ENCODE assay signal across 18 cellular contexts in genomic region chr3:18419232-18419631, GRCh38. TPM values are rescaled to one million over a fixed set of nuclear protein-coding genes. Genes with fewer than 3 reads are reported as not detected.
A peak's percentile ranks its signal among the peaks of the same experiment; 100 is the strongest.
DNase-seq lines count a peak whose midpoint lies in the region; ATAC-seq and TF ChIP-seq lines count a peak whose summit lies in the region.
"Had no signal": no experiment of that assay in that cellular context is flagged by ENCODE, and none has a peak within 500 bp of the region (broad histone marks: within the 10 kb centered on the region; RNA-seq: fewer than 3 reads in every experiment).

No MANE protein-coding gene starts in this region.

- H3K4me1 ChIP-seq in skeletal muscle tissue (ENCODE audit: control insufficient read depth in 3 of 3, insufficient read depth in 3 of 3, low read length in 3 of 3): peaks cover 2 to 26% (median 11%) of the 10 kb centered on the region in 3 donors

- no peaks in the 10 kb centered on the region for H3K27me3 ChIP-seq in skeletal muscle tissue (ENCODE audit: control insufficient read depth in 3 of 3, insufficient read depth in 3 of 3, low read length in 3 of 3)

- peaks cover 78% of the 10 kb centered on the region for H3K4me1 Mint-ChIP-seq in T-helper 2 cell treated with Interferon-gamma antibody and Interleukin-4, amounts not matched to agents 5 μg/mL and 100 μg/mL, for 36 hours (ENCODE audit: low read depth)
- peaks cover 92% of the 10 kb centered on the region for H3K4me1 Mint-ChIP-seq in activated CD4-positive, alpha-beta memory T cell treated with anti-CD3 and anti-CD28 coated beads for 36 hours (ENCODE audit: low read depth)
- peaks cover 69% of the 10 kb centered on the region for H3K4me1 Mint-ChIP-seq in glutamatergic neuron (ENCODE audit: low read depth, unreplicated experiment)

- peak; percentile 81 for ATAC-seq in left ventricle myocardium superior
- ATAC-seq: A549; activated CD4-positive, CD25-positive, alpha-beta regulatory T cell treated with anti-CD3 and anti-CD28 coated beads, Interleukin-2, amount 50 U/mL, for 24 hours; stimulated activated memory B cell treated with anti-CD40 and anti-IgM and Interleukin-4, amounts not matched to agents 10 μg/mL and 1 μg/mL and 100 μg/mL, for 72 hours had no signal

- CTCF ChIA-PET in activated CD4-positive, alpha-beta memory T cell treated with anti-CD3 and anti-CD28 coated beads for 36 hours (lab: Charles Lee): interaction anchor here (1.2 kb wide), 1 partner anchor 29 kb away, joined by 3 read pairs; no protein-coding TSS in a partner anchor

- intact Hi-C loops in activated CD4-positive, alpha-beta memory T cell treated with anti-CD3 and anti-CD28 coated beads for 36 hours (cut with micrococcal nuclease): no loop called here
- intact Hi-C loops in left ventricle myocardium superior (cut with micrococcal nuclease): no loop called here

- no peaks in the 10 kb centered on the region for H3K9me3 ChIP-seq in skeletal muscle tissue (ENCODE audit: control insufficient read depth in 3 of 3, low read length in 3 of 3)
- H3K9me3 ChIP-seq: A549 had no signal

- H3K27ac ChIP-seq in skeletal muscle tissue (ENCODE audit: low read depth, low read length): peak overlapping the region; percentile 74
- H3K27ac ChIP-seq: A549 had no signal

- peaks cover 5 to 26% (median 25%) of the 10 kb centered on the region in 3 donors for H3K36me3 ChIP-seq in skeletal muscle tissue (ENCODE audit: control insufficient read depth in 3 of 3, insufficient read depth in 3 of 3, low read length in 3 of 3)

- no peak for DNase-seq in T-helper 2 cell treated with Interferon-gamma antibody and Interleukin-4, amounts not matched to agents 5 μg/mL and 100 μg/mL, for 36 hours (ENCODE audit: low spot score)
- DNase-seq in T-helper 2 cell (no peak), left ventricle myocardium superior (no peak), middle frontal gyrus (ENCODE audit: extremely low spot score, low spot score) (no peak), glutamatergic neuron (no peak), AG20443 (ENCODE audit: low spot score) (no peak)
- no peak for DNase-seq in activated CD4-positive, alpha-beta memory T cell treated with anti-CD3 and anti-CD28 coated beads for 36 hours
- DNase-seq: activated gamma-delta T cell treated with Interleukin-2 at 50 U/mL for 16 hours; central memory CD4-positive, alpha-beta T cell; kidney glomerular epithelial cell; NCI-H1092; NCI-H2171; stimulated activated CD4-positive, alpha-beta T cell treated with anti-CD3 and anti-CD28 coated beads, Interleukin-4, amount 100 ng/mL, for 4 hours had no signal

- H3K4me3 ChIP-seq in skeletal muscle tissue (ENCODE audit: low read length in 3 of 3): peak overlapping the region in 1 of 3 donors; percentile 37
- H3K4me3 ChIP-seq: A549 had no signal

- peaks cover 89% of the 10 kb centered on the region for H3K36me3 Mint-ChIP-seq in T-helper 2 cell treated with Interferon-gamma antibody and Interleukin-4, amounts not matched to agents 5 μg/mL and 100 μg/mL, for 36 hours (ENCODE audit: low read depth)
- H3K36me3 Mint-ChIP-seq in activated CD4-positive, alpha-beta memory T cell treated with anti-CD3 and anti-CD28 coated beads for 36 hours: peaks cover 92% of the 10 kb centered on the region
- no peaks in the 10 kb centered on the region for H3K36me3 Mint-ChIP-seq in glutamatergic neuron (ENCODE audit: unreplicated experiment)

- H3K9ac ChIP-seq in skeletal muscle tissue (ENCODE audit: low read depth in 1 of 3, low read length in 3 of 3): peak overlapping the region; percentile 54 to 59 (median 58)

- H3K4me3 Mint-ChIP-seq in T-helper 2 cell treated with Interferon-gamma antibody and Interleukin-4, amounts not matched to agents 5 μg/mL and 100 μg/mL, for 36 hours: peak overlapping the region; percentile 84
- H3K4me3 Mint-ChIP-seq in activated CD4-positive, alpha-beta memory T cell treated with anti-CD3 and anti-CD28 coated beads for 36 hours: peak overlapping the region; percentile 59
- no peak overlapping the region for H3K4me3 Mint-ChIP-seq in glutamatergic neuron (ENCODE audit: unreplicated experiment)
- H3K4me3 Mint-ChIP-seq: stimulated activated memory B cell treated with anti-CD40 and anti-IgM and Interleukin-4, amounts not matched to agents 10 μg/mL and 1 μg/mL and 100 μg/mL, for 72 hours had no signal

- H3K9me3 Mint-ChIP-seq in T-helper 2 cell treated with Interferon-gamma antibody and Interleukin-4, amounts not matched to agents 5 μg/mL and 100 μg/mL, for 36 hours: no peaks in the 10 kb centered on the region
- H3K9me3 Mint-ChIP-seq in activated CD4-positive, alpha-beta memory T cell treated with anti-CD3 and anti-CD28 coated beads for 36 hours: no peaks in the 10 kb centered on the region
- peaks cover 11% of the 10 kb centered on the region for H3K9me3 Mint-ChIP-seq in glutamatergic neuron (ENCODE audit: unreplicated experiment)
- H3K9me3 Mint-ChIP-seq: nephron; stimulated activated memory B cell treated with anti-CD40 and anti-IgM and Interleukin-4, amounts not matched to agents 10 μg/mL and 1 μg/mL and 100 μg/mL, for 72 hours had no signal

- H3K27ac Mint-ChIP-seq in T-helper 2 cell treated with Interferon-gamma antibody and Interleukin-4, amounts not matched to agents 5 μg/mL and 100 μg/mL, for 36 hours: peak overlapping the region; percentile 90
- H3K27ac Mint-ChIP-seq in activated CD4-positive, alpha-beta memory T cell treated with anti-CD3 and anti-CD28 coated beads for 36 hours: peak overlapping the region; percentile 79
- H3K27ac Mint-ChIP-seq in glutamatergic neuron (ENCODE audit: unreplicated experiment): no peak overlapping the region
- H3K27ac Mint-ChIP-seq: stimulated activated memory B cell treated with anti-CD40 and anti-IgM and Interleukin-4, amounts not matched to agents 10 μg/mL and 1 μg/mL and 100 μg/mL, for 72 hours had no signal

- POLR2A ChIA-PET in activated CD4-positive, alpha-beta memory T cell treated with anti-CD3 and anti-CD28 coated beads for 36 hours (lab: Charles Lee): interaction anchor here (1.7 kb wide), 1 partner anchor 11 kb away, joined by 5 read pairs; no protein-coding TSS in a partner anchor

- no peak for TF ChIP-seq CTCF in glutamatergic neuron (IDR thresholded peaks at IDR 0.05; ENCODE audit: partially characterized antibody, unreplicated experiment)

- H3K27me3 Mint-ChIP-seq in T-helper 2 cell treated with Interferon-gamma antibody and Interleukin-4, amounts not matched to agents 5 μg/mL and 100 μg/mL, for 36 hours (ENCODE audit: low read depth): no peaks in the 10 kb centered on the region
- H3K27me3 Mint-ChIP-seq in activated CD4-positive, alpha-beta memory T cell treated with anti-CD3 and anti-CD28 coated beads for 36 hours: no peaks in the 10 kb centered on the region
- H3K27me3 Mint-ChIP-seq in glutamatergic neuron (ENCODE audit: unreplicated experiment): peaks cover 6% of the 10 kb centered on the region

RNA-seq across cellular contexts. Expression of gene SATB1, which starts 5.9 kb away (rescaled TPM):
- 100 to 1,000 TPM; 546 to 561 TPM for total RNA-seq in activated CD4-positive, alpha-beta memory T cell treated with anti-CD3 and anti-CD28 coated beads for 36 hours
- 46.1 TPM for total RNA-seq in left ventricle myocardium superior
- 21.4 TPM for total RNA-seq in skeletal muscle tissue
- total RNA-seq in glutamatergic neuron (ENCODE audit: unreplicated experiment): 80.5 TPM
